1 cellular context compared by ENCODE assay signal in the genomic region with DNA sequence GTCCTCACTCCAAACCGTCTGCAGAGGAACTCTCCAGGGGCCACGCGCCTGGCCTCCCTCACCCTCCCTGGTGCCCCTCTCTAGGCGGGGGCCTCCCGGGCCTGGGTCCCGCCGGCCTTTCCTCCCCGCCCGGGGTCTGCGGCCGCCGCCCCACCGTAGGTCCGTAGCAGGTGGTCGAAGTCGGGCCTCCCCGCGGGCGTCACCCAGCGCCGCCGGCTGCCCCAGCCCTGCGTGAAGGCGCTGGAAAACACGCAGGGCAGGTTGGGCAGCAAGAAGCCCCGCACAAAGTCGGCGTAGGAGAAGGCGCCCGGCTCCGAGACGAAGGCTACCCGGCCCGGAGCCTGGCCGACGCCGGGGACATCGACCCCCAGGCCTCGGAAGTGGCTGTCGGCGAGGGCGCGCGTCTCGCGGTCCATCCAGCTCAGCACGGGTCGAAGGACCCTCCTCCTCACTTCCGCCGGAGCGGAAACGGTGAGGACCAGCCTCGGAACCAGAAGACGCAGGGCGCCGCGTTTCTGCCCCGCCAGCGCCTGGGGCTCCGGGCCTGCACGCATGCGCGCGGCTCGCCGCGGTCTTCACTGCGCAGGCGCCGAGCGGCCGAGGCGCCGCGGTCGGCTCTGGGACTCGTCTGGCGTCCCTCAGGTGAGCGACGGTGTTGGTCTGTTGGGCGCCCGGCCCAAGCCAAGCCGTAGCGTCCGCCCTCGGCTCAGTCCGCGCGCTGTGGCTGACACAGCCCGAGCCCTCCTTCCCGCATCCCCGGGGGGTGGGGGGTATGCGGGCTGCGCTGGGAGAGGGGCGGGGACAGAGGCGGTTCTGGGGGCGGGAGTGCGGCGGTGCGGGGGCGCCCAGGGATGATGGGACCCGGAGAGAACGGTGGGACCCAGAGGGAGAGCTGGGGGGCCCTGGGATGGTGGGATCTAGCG.
TF ChIP-seq lines count a peak whose summit lies in the region.

A gene with protein sequence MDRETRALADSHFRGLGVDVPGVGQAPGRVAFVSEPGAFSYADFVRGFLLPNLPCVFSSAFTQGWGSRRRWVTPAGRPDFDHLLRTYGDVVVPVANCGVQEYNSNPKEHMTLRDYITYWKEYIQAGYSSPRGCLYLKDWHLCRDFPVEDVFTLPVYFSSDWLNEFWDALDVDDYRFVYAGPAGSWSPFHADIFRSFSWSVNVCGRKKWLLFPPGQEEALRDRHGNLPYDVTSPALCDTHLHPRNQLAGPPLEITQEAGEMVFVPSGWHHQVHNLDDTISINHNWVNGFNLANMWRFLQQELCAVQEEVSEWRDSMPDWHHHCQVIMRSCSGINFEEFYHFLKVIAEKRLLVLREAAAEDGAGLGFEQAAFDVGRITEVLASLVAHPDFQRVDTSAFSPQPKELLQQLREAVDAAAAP (minus strand): TSS at position 445 of the 923 bp plus-strand sequence. CDS start 29 bp downstream, at position 416.
A gene with protein sequence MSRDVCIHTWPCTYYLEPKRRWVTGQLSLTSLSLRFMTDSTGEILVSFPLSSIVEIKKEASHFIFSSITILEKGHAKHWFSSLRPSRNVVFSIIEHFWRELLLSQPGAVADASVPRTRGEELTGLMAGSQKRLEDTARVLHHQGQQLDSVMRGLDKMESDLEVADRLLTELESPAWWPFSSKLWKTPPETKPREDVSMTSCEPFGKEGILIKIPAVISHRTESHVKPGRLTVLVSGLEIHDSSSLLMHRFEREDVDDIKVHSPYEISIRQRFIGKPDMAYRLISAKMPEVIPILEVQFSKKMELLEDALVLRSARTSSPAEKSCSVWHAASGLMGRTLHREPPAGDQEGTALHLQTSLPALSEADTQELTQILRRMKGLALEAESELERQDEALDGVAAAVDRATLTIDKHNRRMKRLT (plus strand): TSS at position 578 of the 923 bp plus-strand sequence. CDS start 12,302 bp downstream, outside the sequence.

TF ChIP-seq in K562, 482 proteins besides CTCF, POLR2A, EP300 and RAD21 (continued from another document and continues in another):
- TF ChIP-seq DIDO1 (tag; IDR thresholded peaks at IDR 0.05; ENCODE audit: low read depth) (peak; percentile 93), RBFOX2 (IDR thresholded peaks at IDR 0.05; ENCODE audit: low read depth, low read length) (peak; percentile 91), KDM2B (CRISPR knock-in tag; IDR thresholded peaks at IDR 0.05) (0 out of 2 replicates have a peak, but pooled peaks have one; percentile 44), RCOR1 (IDR thresholded peaks at IDR 0.05; ENCODE audit: borderline replicate concordance in 1 of 2, low read depth in 2 of 2, low read length in 2 of 2) (peak in 1 of 2 experiments; percentile 75; a peak in 2 of 4 replicates), SIN3B (IDR thresholded peaks at IDR 0.05; ENCODE audit: low read depth) (peak; percentile 93), HDAC1 (IDR thresholded peaks at IDR 0.05) (peak in 1 of 2 experiments; percentile 88; a peak in 2 of 4 replicates), PHF21A (IDR thresholded peaks at IDR 0.05; ENCODE audit: borderline replicate concordance, low read depth) (peak; percentile 81), ETV6 (IDR thresholded peaks at IDR 0.05; ENCODE audit: borderline replicate concordance in 1 of 2, low read depth in 2 of 2, low read length in 1 of 2) (0 out of 4 replicates have a peak, but pooled peaks of 1 of the 2 experiments have one; percentile 75), ETV6 (CRISPR knock-in tag; IDR thresholded peaks at IDR 0.05; ENCODE audit: borderline replicate concordance) (0 out of 2 replicates have a peak, but pooled peaks have one; percentile 69), SMAD1 (IDR thresholded peaks at IDR 0.05; ENCODE audit: low read depth, low read length, partially characterized antibody) (peak; percentile 69), PTBP1 (IDR thresholded peaks at IDR 0.05; ENCODE audit: low read depth, low read length) (no peak), CREB1 (IDR thresholded peaks at IDR 0.05) (peak; percentile 80), CREB1 (CRISPR knock-in tag; IDR thresholded peaks at IDR 0.05) (peak; percentile 84), ESRRB (CRISPR knock-in tag; IDR thresholded peaks at IDR 0.05; ENCODE audit: borderline replicate concordance) (no peak), PHF8 (IDR thresholded peaks at IDR 0.05; ENCODE audit: borderline replicate concordance, low read length) (peak; percentile 97)
- TF ChIP-seq, protein P1, sequence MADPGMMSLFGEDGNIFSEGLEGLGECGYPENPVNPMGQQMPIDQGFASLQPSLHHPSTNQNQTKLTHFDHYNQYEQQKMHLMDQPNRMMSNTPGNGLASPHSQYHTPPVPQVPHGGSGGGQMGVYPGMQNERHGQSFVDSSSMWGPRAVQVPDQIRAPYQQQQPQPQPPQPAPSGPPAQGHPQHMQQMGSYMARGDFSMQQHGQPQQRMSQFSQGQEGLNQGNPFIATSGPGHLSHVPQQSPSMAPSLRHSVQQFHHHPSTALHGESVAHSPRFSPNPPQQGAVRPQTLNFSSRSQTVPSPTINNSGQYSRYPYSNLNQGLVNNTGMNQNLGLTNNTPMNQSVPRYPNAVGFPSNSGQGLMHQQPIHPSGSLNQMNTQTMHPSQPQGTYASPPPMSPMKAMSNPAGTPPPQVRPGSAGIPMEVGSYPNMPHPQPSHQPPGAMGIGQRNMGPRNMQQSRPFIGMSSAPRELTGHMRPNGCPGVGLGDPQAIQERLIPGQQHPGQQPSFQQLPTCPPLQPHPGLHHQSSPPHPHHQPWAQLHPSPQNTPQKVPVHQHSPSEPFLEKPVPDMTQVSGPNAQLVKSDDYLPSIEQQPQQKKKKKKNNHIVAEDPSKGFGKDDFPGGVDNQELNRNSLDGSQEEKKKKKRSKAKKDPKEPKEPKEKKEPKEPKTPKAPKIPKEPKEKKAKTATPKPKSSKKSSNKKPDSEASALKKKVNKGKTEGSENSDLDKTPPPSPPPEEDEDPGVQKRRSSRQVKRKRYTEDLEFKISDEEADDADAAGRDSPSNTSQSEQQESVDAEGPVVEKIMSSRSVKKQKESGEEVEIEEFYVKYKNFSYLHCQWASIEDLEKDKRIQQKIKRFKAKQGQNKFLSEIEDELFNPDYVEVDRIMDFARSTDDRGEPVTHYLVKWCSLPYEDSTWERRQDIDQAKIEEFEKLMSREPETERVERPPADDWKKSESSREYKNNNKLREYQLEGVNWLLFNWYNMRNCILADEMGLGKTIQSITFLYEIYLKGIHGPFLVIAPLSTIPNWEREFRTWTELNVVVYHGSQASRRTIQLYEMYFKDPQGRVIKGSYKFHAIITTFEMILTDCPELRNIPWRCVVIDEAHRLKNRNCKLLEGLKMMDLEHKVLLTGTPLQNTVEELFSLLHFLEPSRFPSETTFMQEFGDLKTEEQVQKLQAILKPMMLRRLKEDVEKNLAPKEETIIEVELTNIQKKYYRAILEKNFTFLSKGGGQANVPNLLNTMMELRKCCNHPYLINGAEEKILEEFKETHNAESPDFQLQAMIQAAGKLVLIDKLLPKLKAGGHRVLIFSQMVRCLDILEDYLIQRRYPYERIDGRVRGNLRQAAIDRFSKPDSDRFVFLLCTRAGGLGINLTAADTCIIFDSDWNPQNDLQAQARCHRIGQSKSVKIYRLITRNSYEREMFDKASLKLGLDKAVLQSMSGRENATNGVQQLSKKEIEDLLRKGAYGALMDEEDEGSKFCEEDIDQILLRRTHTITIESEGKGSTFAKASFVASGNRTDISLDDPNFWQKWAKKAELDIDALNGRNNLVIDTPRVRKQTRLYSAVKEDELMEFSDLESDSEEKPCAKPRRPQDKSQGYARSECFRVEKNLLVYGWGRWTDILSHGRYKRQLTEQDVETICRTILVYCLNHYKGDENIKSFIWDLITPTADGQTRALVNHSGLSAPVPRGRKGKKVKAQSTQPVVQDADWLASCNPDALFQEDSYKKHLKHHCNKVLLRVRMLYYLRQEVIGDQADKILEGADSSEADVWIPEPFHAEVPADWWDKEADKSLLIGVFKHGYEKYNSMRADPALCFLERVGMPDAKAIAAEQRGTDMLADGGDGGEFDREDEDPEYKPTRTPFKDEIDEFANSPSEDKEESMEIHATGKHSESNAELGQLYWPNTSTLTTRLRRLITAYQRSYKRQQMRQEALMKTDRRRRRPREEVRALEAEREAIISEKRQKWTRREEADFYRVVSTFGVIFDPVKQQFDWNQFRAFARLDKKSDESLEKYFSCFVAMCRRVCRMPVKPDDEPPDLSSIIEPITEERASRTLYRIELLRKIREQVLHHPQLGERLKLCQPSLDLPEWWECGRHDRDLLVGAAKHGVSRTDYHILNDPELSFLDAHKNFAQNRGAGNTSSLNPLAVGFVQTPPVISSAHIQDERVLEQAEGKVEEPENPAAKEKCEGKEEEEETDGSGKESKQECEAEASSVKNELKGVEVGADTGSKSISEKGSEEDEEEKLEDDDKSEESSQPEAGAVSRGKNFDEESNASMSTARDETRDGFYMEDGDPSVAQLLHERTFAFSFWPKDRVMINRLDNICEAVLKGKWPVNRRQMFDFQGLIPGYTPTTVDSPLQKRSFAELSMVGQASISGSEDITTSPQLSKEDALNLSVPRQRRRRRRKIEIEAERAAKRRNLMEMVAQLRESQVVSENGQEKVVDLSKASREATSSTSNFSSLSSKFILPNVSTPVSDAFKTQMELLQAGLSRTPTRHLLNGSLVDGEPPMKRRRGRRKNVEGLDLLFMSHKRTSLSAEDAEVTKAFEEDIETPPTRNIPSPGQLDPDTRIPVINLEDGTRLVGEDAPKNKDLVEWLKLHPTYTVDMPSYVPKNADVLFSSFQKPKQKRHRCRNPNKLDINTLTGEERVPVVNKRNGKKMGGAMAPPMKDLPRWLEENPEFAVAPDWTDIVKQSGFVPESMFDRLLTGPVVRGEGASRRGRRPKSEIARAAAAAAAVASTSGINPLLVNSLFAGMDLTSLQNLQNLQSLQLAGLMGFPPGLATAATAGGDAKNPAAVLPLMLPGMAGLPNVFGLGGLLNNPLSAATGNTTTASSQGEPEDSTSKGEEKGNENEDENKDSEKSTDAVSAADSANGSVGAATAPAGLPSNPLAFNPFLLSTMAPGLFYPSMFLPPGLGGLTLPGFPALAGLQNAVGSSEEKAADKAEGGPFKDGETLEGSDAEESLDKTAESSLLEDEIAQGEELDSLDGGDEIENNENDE (IDR thresholded peaks at IDR 0.05; ENCODE audit: low read depth, low read length): no peak
- TF ChIP-seq, protein P2, sequence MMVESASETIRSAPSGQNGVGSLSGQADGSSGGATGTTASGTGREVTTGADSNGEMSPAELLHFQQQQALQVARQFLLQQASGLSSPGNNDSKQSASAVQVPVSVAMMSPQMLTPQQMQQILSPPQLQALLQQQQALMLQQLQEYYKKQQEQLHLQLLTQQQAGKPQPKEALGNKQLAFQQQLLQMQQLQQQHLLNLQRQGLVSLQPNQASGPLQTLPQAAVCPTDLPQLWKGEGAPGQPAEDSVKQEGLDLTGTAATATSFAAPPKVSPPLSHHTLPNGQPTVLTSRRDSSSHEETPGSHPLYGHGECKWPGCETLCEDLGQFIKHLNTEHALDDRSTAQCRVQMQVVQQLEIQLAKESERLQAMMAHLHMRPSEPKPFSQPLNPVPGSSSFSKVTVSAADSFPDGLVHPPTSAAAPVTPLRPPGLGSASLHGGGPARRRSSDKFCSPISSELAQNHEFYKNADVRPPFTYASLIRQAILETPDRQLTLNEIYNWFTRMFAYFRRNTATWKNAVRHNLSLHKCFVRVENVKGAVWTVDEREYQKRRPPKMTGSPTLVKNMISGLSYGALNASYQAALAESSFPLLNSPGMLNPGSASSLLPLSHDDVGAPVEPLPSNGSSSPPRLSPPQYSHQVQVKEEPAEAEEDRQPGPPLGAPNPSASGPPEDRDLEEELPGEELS (CRISPR knock-in tag; IDR thresholded peaks at IDR 0.05; ENCODE audit: borderline replicate concordance): 0 out of 2 replicates have a peak, but pooled peaks have one; percentile 39
- TF ChIP-seq, protein P3, sequence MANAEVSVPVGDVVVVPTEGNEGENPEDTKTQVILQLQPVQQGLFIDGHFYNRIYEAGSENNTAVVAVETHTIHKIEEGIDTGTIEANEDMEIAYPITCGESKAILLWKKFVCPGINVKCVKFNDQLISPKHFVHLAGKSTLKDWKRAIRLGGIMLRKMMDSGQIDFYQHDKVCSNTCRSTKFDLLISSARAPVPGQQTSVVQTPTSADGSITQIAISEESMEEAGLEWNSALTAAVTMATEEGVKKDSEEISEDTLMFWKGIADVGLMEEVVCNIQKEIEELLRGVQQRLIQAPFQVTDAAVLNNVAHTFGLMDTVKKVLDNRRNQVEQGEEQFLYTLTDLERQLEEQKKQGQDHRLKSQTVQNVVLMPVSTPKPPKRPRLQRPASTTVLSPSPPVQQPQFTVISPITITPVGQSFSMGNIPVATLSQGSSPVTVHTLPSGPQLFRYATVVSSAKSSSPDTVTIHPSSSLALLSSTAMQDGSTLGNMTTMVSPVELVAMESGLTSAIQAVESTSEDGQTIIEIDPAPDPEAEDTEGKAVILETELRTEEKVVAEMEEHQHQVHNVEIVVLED (CRISPR knock-in tag; IDR thresholded peaks at IDR 0.05): peak; percentile 82
